ENCODE assay signal across 7 cellular contexts in the genomic region with DNA sequence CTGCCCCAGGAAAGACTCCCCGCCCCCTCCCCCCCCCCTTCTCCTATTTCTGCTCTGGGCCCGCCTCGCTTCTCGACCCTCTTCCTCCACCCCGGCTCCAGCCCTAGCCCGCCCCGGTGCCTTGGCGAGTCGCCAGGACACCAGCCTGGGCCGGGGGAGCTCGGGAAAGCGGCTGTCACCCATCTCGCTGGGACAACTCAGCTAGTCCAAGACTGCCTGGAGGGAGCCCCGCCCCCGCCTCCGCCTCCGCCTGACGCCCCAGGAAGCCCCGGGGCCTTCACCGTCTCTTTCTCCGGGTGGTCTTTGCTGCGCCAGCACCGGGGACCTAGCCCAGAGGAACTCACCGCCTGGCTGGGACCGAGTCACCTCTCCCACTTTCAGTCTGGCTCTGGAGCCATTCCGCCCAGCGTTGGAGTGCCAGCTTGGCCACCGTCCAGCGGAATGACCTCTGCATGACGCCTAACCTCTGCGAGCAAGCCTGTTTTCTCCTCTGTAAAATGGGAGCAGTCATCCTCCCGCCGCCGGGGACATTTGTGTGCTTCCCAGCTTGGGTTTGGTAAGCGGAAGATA. TPM values are rescaled to one million over a fixed set of nuclear protein-coding genes. Genes with fewer than 3 reads are reported as not detected.
A peak's percentile ranks its signal among the peaks of the same experiment; 100 is the strongest.
DNase-seq lines count a peak whose midpoint lies in the region; ATAC-seq and TF ChIP-seq lines count a peak whose summit lies in the region.

No MANE protein-coding gene starts in this region.

- H3K9me3 Mint-ChIP-seq in activated CD4-positive, alpha-beta T cell treated with anti-CD3 and anti-CD28 coated beads, Interleukin-2, amount 10 ng/mL, durations not matched to agents 7 days and 5 days: no peaks in the 10 kb centered on the region
- no peaks in the 10 kb centered on the region for H3K9me3 Mint-ChIP-seq in natural killer cell treated with Interleukin-12 subunit alpha and Interleukin-12 subunit beta and Interleukin-15 and Interleukin-18, amount 100 ng/mL, for 72 hours

- peaks cover 3% of the 10 kb centered on the region for H3K27me3 ChIP-seq in HL-60 (ENCODE audit: insufficient read depth, poor library complexity, severe bottlenecking)
- no peaks in the 10 kb centered on the region for H3K27me3 ChIP-seq in esophagus muscularis mucosa

- H3K4me3 ChIP-seq in HL-60 (replicated peaks; ENCODE audit: insufficient read depth, low read length) (peak overlapping the region; percentile 63), esophagus muscularis mucosa (peak overlapping the region; percentile 82 to 98 (median 90))

- peaks cover 24 to 51% (median 39%) of the 10 kb centered on the region in 4 donors for H3K4me1 ChIP-seq in esophagus muscularis mucosa

- no peaks in the 10 kb centered on the region for H3K9me3 ChIP-seq in esophagus muscularis mucosa

- intact Hi-C loops in esophagus muscularis mucosa (cut with DNase I): loop anchor here (5.0 kb wide), 1 partner anchor 64 kb away; no protein-coding TSS in a partner anchor

- no peak for TF ChIP-seq POLR2A in esophagus muscularis mucosa (IDR thresholded peaks at IDR 0.05; ENCODE audit: low read depth)

- peak overlapping the region; percentile 26 for H3K4me3 Mint-ChIP-seq in activated CD4-positive, alpha-beta T cell treated with anti-CD3 and anti-CD28 coated beads, Interleukin-2, amount 10 ng/mL, durations not matched to agents 7 days and 5 days
- peak overlapping the region; percentile 85 for H3K4me3 Mint-ChIP-seq in natural killer cell treated with Interleukin-12 subunit alpha and Interleukin-12 subunit beta and Interleukin-15 and Interleukin-18, amount 100 ng/mL, for 72 hours

- peaks cover 24% of the 10 kb centered on the region for H3K4me1 Mint-ChIP-seq in activated CD4-positive, alpha-beta T cell treated with anti-CD3 and anti-CD28 coated beads, Interleukin-2, amount 10 ng/mL, durations not matched to agents 7 days and 5 days
- H3K4me1 Mint-ChIP-seq in natural killer cell treated with Interleukin-12 subunit alpha and Interleukin-12 subunit beta and Interleukin-15 and Interleukin-18, amount 100 ng/mL, for 72 hours (ENCODE audit: low read depth in 2 of 2): peaks cover 30 to 32% of the 10 kb centered on the region in 2 donors

- WGBS in esophagus muscularis mucosa: 20% methylated on average over 15 of the region's 35 CpGs

- no peak for ATAC-seq in natural killer cell treated with Interleukin-12 subunit alpha and Interleukin-12 subunit beta and Interleukin-15 and Interleukin-18, amount 100 ng/mL, for 72 hours
- no peak for ATAC-seq in GM21423 (IDR thresholded peaks at IDR 0.05; ENCODE audit: unreplicated experiment)
- no peak for ATAC-seq in HG03457 (IDR thresholded peaks at IDR 0.05; ENCODE audit: unreplicated experiment)

- TF ChIP-seq CTCF in HL-60 (IDR thresholded peaks at IDR 0.05; ENCODE audit: insufficient read depth, low read length): no peak
- TF ChIP-seq CTCF in esophagus muscularis mucosa (IDR thresholded peaks at IDR 0.05): no peak

- H3K36me3 Mint-ChIP-seq in activated CD4-positive, alpha-beta T cell treated with anti-CD3 and anti-CD28 coated beads, Interleukin-2, amount 10 ng/mL, durations not matched to agents 7 days and 5 days (ENCODE audit: low read depth): no peaks in the 10 kb centered on the region
- H3K36me3 Mint-ChIP-seq in natural killer cell treated with Interleukin-12 subunit alpha and Interleukin-12 subunit beta and Interleukin-15 and Interleukin-18, amount 100 ng/mL, for 72 hours: no peaks in the 10 kb centered on the region

- H3K27ac ChIP-seq in HL-60 (replicated peaks) (no peak overlapping the region), esophagus muscularis mucosa (replicated peaks in 1 of 4) (peak overlapping the region; percentile 94 to 97 (median 96))

- peaks cover 29% of the 10 kb centered on the region for H3K27me3 Mint-ChIP-seq in activated CD4-positive, alpha-beta T cell treated with anti-CD3 and anti-CD28 coated beads, Interleukin-2, amount 10 ng/mL, durations not matched to agents 7 days and 5 days
- H3K27me3 Mint-ChIP-seq in natural killer cell treated with Interleukin-12 subunit alpha and Interleukin-12 subunit beta and Interleukin-15 and Interleukin-18, amount 100 ng/mL, for 72 hours: peaks cover 0 to 3% of the 10 kb centered on the region in 2 donors

- CTCF ChIA-PET in activated CD4-positive, alpha-beta T cell treated with anti-CD3 and anti-CD28 coated beads, Interleukin-2, amount 10 ng/mL, durations not matched to agents 7 days and 5 days (lab: Charles Lee): interaction anchor here (1.8 kb wide), 1 partner anchor 10 kb away, joined by 4 read pairs; no protein-coding TSS in a partner anchor

- no peak overlapping the region for H3K27ac Mint-ChIP-seq in activated CD4-positive, alpha-beta T cell treated with anti-CD3 and anti-CD28 coated beads, Interleukin-2, amount 10 ng/mL, durations not matched to agents 7 days and 5 days
- peak overlapping the region; percentile 18 to 19 for H3K27ac Mint-ChIP-seq in natural killer cell treated with Interleukin-12 subunit alpha and Interleukin-12 subunit beta and Interleukin-15 and Interleukin-18, amount 100 ng/mL, for 72 hours

- no peak for DNase-seq in HL-60 (ENCODE audit: low read depth in 1 of 2, low spot score in 1 of 2)
- peak; percentile 22 for DNase-seq in activated CD4-positive, alpha-beta T cell treated with anti-CD3 and anti-CD28 coated beads, Interleukin-2, amount 10 ng/mL, durations not matched to agents 7 days and 5 days
- no peak for DNase-seq in esophagus muscularis mucosa (ENCODE audit: extremely low spot score)
- DNase-seq in natural killer cell treated with Interleukin-12 subunit alpha and Interleukin-12 subunit beta and Interleukin-15 and Interleukin-18, amount 100 ng/mL, for 72 hours (ENCODE audit: low spot score): no peak
- DNase-seq in germinal center (ENCODE audit: low spot score): no peak

- peaks cover 0 to 11% (median 0%) of the 10 kb centered on the region in 4 donors for H3K36me3 ChIP-seq in esophagus muscularis mucosa

- POLR2A ChIA-PET in activated CD4-positive, alpha-beta T cell treated with anti-CD3 and anti-CD28 coated beads, Interleukin-2, amount 10 ng/mL, durations not matched to agents 7 days and 5 days (lab: Charles Lee): no interaction called here

- TF ChIP-seq EP300 in esophagus muscularis mucosa (IDR thresholded peaks at IDR 0.05): no peak

RNA-seq across cellular contexts. Expression of gene ZCCHC24, which starts 1.1 kb away (rescaled TPM):
- under 1 TPM; 0.52 to 0.73 TPM for total RNA-seq in activated CD4-positive, alpha-beta T cell treated with anti-CD3 and anti-CD28 coated beads, Interleukin-2, amount 10 ng/mL, durations not matched to agents 7 days and 5 days
- 100 to 1,000 TPM; 100 to 156 (median 120) TPM for total RNA-seq in esophagus muscularis mucosa
- total RNA-seq in natural killer cell treated with Interleukin-12 subunit alpha and Interleukin-12 subunit beta and Interleukin-15 and Interleukin-18, amount 100 ng/mL, for 72 hours: 1 to 10 TPM in 1 of 2 donors, under 1 TPM in 1; 0.73 to 1.3 TPM

Comparison
In these comparisons a context has a peak if more than half of its experiments do, and no peak if none do; other contexts are left out.
1. RNA of gene ZCCHC24, which starts 1.1 kb away (total RNA-seq): 100 to 156 TPM in esophagus muscularis mucosa; 0.73 to 1.3 TPM in natural killer cell treated with Interleukin-12 subunit alpha and Interleukin-12 subunit beta and Interleukin-15 and Interleukin-18, amount 100 ng/mL, for 72 hours and 0.52 to 0.73 TPM in activated CD4-positive, alpha-beta T cell treated with anti-CD3 and anti-CD28 coated beads, Interleukin-2, amount 10 ng/mL, durations not matched to agents 7 days and 5 days; every median in the first group is over 10 times any median in the second.